ENCODE assay signal across 21 cellular contexts in genomic region chr14:103514596-103515421, GRCh38. TPM values are rescaled to one million over a fixed set of nuclear protein-coding genes. Genes with fewer than 3 reads are reported as not detected.
A peak's percentile ranks its signal among the peaks of the same experiment; 100 is the strongest.
DNase-seq lines count a peak whose midpoint lies in the region; ATAC-seq, FAIRE-seq and TF ChIP-seq lines count a peak whose summit lies in the region.
"Had no signal": no experiment of that assay in that cellular context is flagged by ENCODE, and none has a peak within 500 bp of the region (broad histone marks: within the 10 kb centered on the region; RNA-seq: fewer than 3 reads in every experiment).

No MANE protein-coding gene starts in this region.

- no peak overlapping the region for H2BK5ac ChIP-seq in mesenchymal stem cell (ENCODE audit: low read depth, low read length, poor library complexity, severe bottlenecking)

- no peaks in the 10 kb centered on the region for H3K9me3 ChIP-seq in mesenchymal stem cell (ENCODE audit: control insufficient read depth, low read length)
- H3K9me3 ChIP-seq in aorta (ENCODE audit: control insufficient read depth, low read length), result no peaks in the 10 kb centered on the region
- H3K9me3 ChIP-seq in small intestine (ENCODE audit: control insufficient read depth, low read depth), result no peaks in the 10 kb centered on the region
- H3K9me3 ChIP-seq: breast epithelium, HAP-1 had no signal

- H3K27me3 ChIP-seq in mesenchymal stem cell (ENCODE audit: control insufficient read depth in 1 of 2, insufficient read depth in 1 of 2, low read length in 2 of 2), result no peaks in the 10 kb centered on the region
- no peaks in the 10 kb centered on the region for H3K27me3 ChIP-seq in aorta (ENCODE audit: control insufficient read depth in 1 of 2, insufficient read depth in 2 of 2, low read length in 1 of 2)
- no peaks in the 10 kb centered on the region for H3K27me3 ChIP-seq in small intestine (ENCODE audit: control insufficient read depth in 2 of 2, insufficient read depth in 2 of 2, low read length in 2 of 2)
- H3K27me3 ChIP-seq: breast epithelium had no signal

- no peak overlapping the region for H3K27ac ChIP-seq in mesenchymal stem cell (ENCODE audit: low read length, poor library complexity, severe bottlenecking)
- peak overlapping the region in 1 of 2 donors; percentile 16 for H3K27ac ChIP-seq in aorta (ENCODE audit: low read depth in 1 of 2, low read length in 2 of 2)
- H3K27ac ChIP-seq in small intestine (ENCODE audit: low read depth in 1 of 2, low read length in 1 of 2), result no peak overlapping the region

- H2BK15ac ChIP-seq in mesenchymal stem cell (ENCODE audit: low read depth, poor library complexity, severe bottlenecking), result no peak overlapping the region

- H3K4me1 ChIP-seq in mesenchymal stem cell (ENCODE audit: control insufficient read depth, insufficient read depth, low read depth, low read length), result peaks cover 32% of the 10 kb centered on the region
- no peaks in the 10 kb centered on the region for H3K4me1 ChIP-seq in aorta (ENCODE audit: control insufficient read depth in 1 of 2, insufficient read depth in 2 of 2, low read length in 2 of 2)
- H3K4me1 ChIP-seq in small intestine (ENCODE audit: control insufficient read depth in 2 of 2, insufficient read depth in 1 of 2, low read depth in 1 of 2, low read length in 1 of 2), result no peaks in the 10 kb centered on the region
- H3K4me1 ChIP-seq: HAP-1 had no signal

- H4K8ac ChIP-seq in mesenchymal stem cell (ENCODE audit: low read length), result no peak overlapping the region

- no peaks in the 10 kb centered on the region for H3K27me3 Mint-ChIP-seq in brain
- H3K27me3 Mint-ChIP-seq: activated CD4-positive, alpha-beta memory T cell treated with anti-CD3 and anti-CD28 coated beads for 36 hours; activated naive CD8-positive, alpha-beta T cell treated with anti-CD3 and anti-CD28 coated beads for 36 hours had no signal

- H2AFZ ChIP-seq in mesenchymal stem cell (ENCODE audit: low read depth, low read length), result no peak overlapping the region

- H3K36me3 Mint-ChIP-seq in brain, result peaks cover 14% of the 10 kb centered on the region
- H3K36me3 Mint-ChIP-seq: memory B cell, T-cell had no signal

- peaks cover 6% of the 10 kb centered on the region for H3K79me1 ChIP-seq in mesenchymal stem cell (replicated peaks; ENCODE audit: low read length, poor library complexity, severe bottlenecking)

- FAIRE-seq in small intestine (lab: Jason Lieb, UNC), result no peak

- no peak overlapping the region for H2AK5ac ChIP-seq in mesenchymal stem cell (ENCODE audit: low read length, severe bottlenecking)

- H3K9me3 Mint-ChIP-seq in brain, result peaks cover 0 to 2% (median 0%) of the 10 kb centered on the region in 5 experiments
- H3K9me3 Mint-ChIP-seq: activated CD4-positive, alpha-beta memory T cell treated with anti-CD3 and anti-CD28 coated beads for 36 hours; activated naive CD8-positive, alpha-beta T cell treated with anti-CD3 and anti-CD28 coated beads for 36 hours; activated T-cell treated with anti-CD3 and anti-CD28 coated beads, Interleukin-2, amount 50 U/mL, for 24 hours; memory B cell; stimulated activated naive CD8-positive, alpha-beta T cell treated with anti-CD3 and anti-CD28 coated beads, Interleukin-15, amount 100 ng/mL, for 72 hours; T-cell had no signal

- H3K4me2 ChIP-seq in mesenchymal stem cell (ENCODE audit: low read length, poor library complexity, severe bottlenecking), result no peak overlapping the region

- H3K36me3 ChIP-seq in mesenchymal stem cell (ENCODE audit: control insufficient read depth in 1 of 2, insufficient read depth in 2 of 2, low read depth in 1 of 2, low read length in 2 of 2) (peaks cover 38 to 44% of the 10 kb centered on the region in 2 experiments), aorta (ENCODE audit: control insufficient read depth in 1 of 2, insufficient read depth in 2 of 2, low read length in 1 of 2) (no peaks in the 10 kb centered on the region), small intestine (ENCODE audit: control insufficient read depth in 2 of 2, insufficient read depth in 2 of 2, low read length in 2 of 2) (peaks cover 0 to 2% of the 10 kb centered on the region in 2 donors)
- H3K36me3 ChIP-seq: breast epithelium had no signal

- H3K4me3 ChIP-seq in mesenchymal stem cell (ENCODE audit: insufficient read depth in 1 of 2, low read depth in 1 of 2, low read length in 2 of 2), result no peak overlapping the region
- H3K4me3 ChIP-seq in aorta (ENCODE audit: low read length in 2 of 2), result no peak overlapping the region
- no peak overlapping the region for H3K4me3 ChIP-seq in small intestine (ENCODE audit: low read depth in 1 of 2, low read length in 2 of 2)
- H3K4me3 ChIP-seq: breast epithelium, HAP-1 had no signal

- no peak overlapping the region for H3K23ac ChIP-seq in mesenchymal stem cell (ENCODE audit: low read length in 2 of 2)

- H3K4me3 Mint-ChIP-seq in brain, result no peak overlapping the region
- H3K4me3 Mint-ChIP-seq: activated CD4-positive, alpha-beta memory T cell treated with anti-CD3 and anti-CD28 coated beads for 36 hours; activated naive CD8-positive, alpha-beta T cell treated with anti-CD3 and anti-CD28 coated beads for 36 hours; activated T-cell treated with anti-CD3 and anti-CD28 coated beads, Interleukin-2, amount 50 U/mL, for 24 hours; memory B cell; stimulated activated naive CD8-positive, alpha-beta T cell treated with anti-CD3 and anti-CD28 coated beads, Interleukin-15, amount 100 ng/mL, for 72 hours; T-cell had no signal

- no peak overlapping the region for H3K9ac ChIP-seq in mesenchymal stem cell (ENCODE audit: low read length)

- no peak overlapping the region for H3K14ac ChIP-seq in mesenchymal stem cell (ENCODE audit: low read length in 2 of 2)

- peak overlapping the region; percentile 64 to 96 (median 79) for H3K27ac Mint-ChIP-seq in brain
- H3K27ac Mint-ChIP-seq: activated CD4-positive, alpha-beta memory T cell treated with anti-CD3 and anti-CD28 coated beads for 36 hours; activated naive CD8-positive, alpha-beta T cell treated with anti-CD3 and anti-CD28 coated beads for 36 hours; activated T-cell treated with anti-CD3 and anti-CD28 coated beads, Interleukin-2, amount 50 U/mL, for 24 hours; memory B cell; T-cell had no signal

- no peak overlapping the region for H3K18ac ChIP-seq in mesenchymal stem cell (ENCODE audit: low read depth in 1 of 2, low read length in 2 of 2)

- no peak overlapping the region for H3K4ac ChIP-seq in mesenchymal stem cell (ENCODE audit: low read depth in 1 of 2, low read length in 2 of 2)

- TF ChIP-seq CTCF in brain (conservative IDR thresholded peaks at IDR 0.05), result no peak

- intact Hi-C loops in left ventricle myocardium superior (cut with micrococcal nuclease), result no loop called here
- intact Hi-C loops in Right ventricle myocardium inferior (cut with DNase I), result no loop called here
- intact Hi-C loops in aorta (cut with DNase I), result no loop called here

- peak; percentile 29 for DNase-seq in left ventricle myocardium superior
- DNase-seq in Right ventricle myocardium inferior (ENCODE audit: missing footprints), result no peak
- DNase-seq in mesenchymal stem cell, result no peak
- DNase-seq in aorta, result peak; percentile 32 to 65
- no peak for DNase-seq in small intestine
- DNase-seq: activated CD4-positive, alpha-beta memory T cell treated with anti-CD3 and anti-CD28 coated beads for 36 hours; activated naive CD8-positive, alpha-beta T cell treated with anti-CD3 and anti-CD28 coated beads for 36 hours; activated T-cell treated with anti-CD3 and anti-CD28 coated beads, Interleukin-2, amount 50 U/mL, for 24 hours; effector CD4-positive, alpha-beta T cell; glutamatergic neuron; IMR-90; NCI-H187; NCI-H446; stimulated activated naive CD8-positive, alpha-beta T cell treated with anti-CD3 and anti-CD28 coated beads, Interleukin-15, amount 100 ng/mL, for 72 hours; T-cell had no signal

- H3K4me1 Mint-ChIP-seq in brain, result peaks cover 54% of the 10 kb centered on the region

- H2BK12ac ChIP-seq in mesenchymal stem cell (ENCODE audit: low read length in 2 of 2), result peak overlapping the region in 1 of 2 experiments; percentile 24

- WGBS in mesenchymal stem cell, result 89% methylated on average over 18 of the region's 18 CpGs
- 88 to 89% methylated on average over 18 of the region's 18 CpGs for WGBS in aorta, 2 donors
- WGBS in small intestine, 3 donors, result 86 to 90% (median 90%) methylated on average over 18 of the region's 18 CpGs

- H2BK120ac ChIP-seq in mesenchymal stem cell (ENCODE audit: low read depth, low read length), result no peak overlapping the region

- ATAC-seq in left ventricle myocardium superior (no peak), Right ventricle myocardium inferior (no peak), aorta (ENCODE audit: low FRiP score) (no peak), GM19023 (IDR thresholded peaks at IDR 0.05; ENCODE audit: unreplicated experiment) (no peak), HG03378 (IDR thresholded peaks at IDR 0.05; ENCODE audit: unreplicated experiment) (no peak)
- ATAC-seq: stimulated activated naive CD8-positive, alpha-beta T cell treated with anti-CD3 and anti-CD28 coated beads, Interleukin-15, amount 100 ng/mL, for 72 hours; T-cell had no signal

- H4K91ac ChIP-seq in mesenchymal stem cell (ENCODE audit: low read length), result peak overlapping the region; percentile 9

RNA-seq across cellular contexts. Expression of gene CKB, which starts 7.8 kb away (rescaled TPM):
- 533 TPM for total RNA-seq in left ventricle myocardium superior
- 577 TPM for total RNA-seq in Right ventricle myocardium inferior
- 2,462 TPM for polyA plus RNA-seq in brain (ENCODE audit: insufficient read depth, low read depth, low replicate concordance)
- polyA plus RNA-seq in mesenchymal stem cell (2013, experiment 1 of 2), result 46.1 TPM
- polyA plus RNA-seq in mesenchymal stem cell (2013, experiment 2 of 2), result 46.9 TPM
- total RNA-seq in aorta, result 100 to 1,000 TPM in 1 of 2 donors, 10 to 100 TPM in 1; 78.1 to 109 TPM
- polyA plus RNA-seq in aorta, result 10 to 100 TPM; 46.6 to 91.3 TPM
- 10 to 100 TPM; 36.7 to 84.6 (median 60.8) TPM for polyA plus RNA-seq in small intestine

RNA-seq across cellular contexts. Expression of gene TRMT61A, which starts 14.2 kb away (rescaled TPM):
- total RNA-seq in left ventricle myocardium superior (5.5 TPM), Right ventricle myocardium inferior (5.6 TPM), aorta (10 to 100 TPM; 11.4 to 11.8 TPM)
- polyA plus RNA-seq in brain (ENCODE audit: insufficient read depth, low read depth, low replicate concordance) (17.1 TPM), aorta (10 to 100 TPM in 1 of 2 donors, 1 to 10 TPM in 1; 6.4 to 12.4 TPM), small intestine (10 to 100 TPM in 1 of 3 donors, 1 to 10 TPM in 2; 4.9 to 16.5 (median 7.3) TPM)
- 3.6 TPM for polyA plus RNA-seq in mesenchymal stem cell (2013, experiment 1 of 2)
- 3.8 TPM for polyA plus RNA-seq in mesenchymal stem cell (2013, experiment 2 of 2)

RNA-seq across cellular contexts. Expression of gene BAG5, which starts 47.6 kb away (rescaled TPM):
- total RNA-seq in left ventricle myocardium superior (16.4 TPM), Right ventricle myocardium inferior (16.1 TPM), aorta (10 to 100 TPM; 30.4 to 30.8 TPM)
- polyA plus RNA-seq in brain (ENCODE audit: insufficient read depth, low read depth, low replicate concordance) (19.6 TPM), aorta (10 to 100 TPM in 1 of 2 donors, 1 to 10 TPM in 1; 9.2 to 14.9 TPM), small intestine (10 to 100 TPM in 2 of 3 donors, 1 to 10 TPM in 1; 8.5 to 14.2 (median 11.1) TPM)
- polyA plus RNA-seq in mesenchymal stem cell (2013, experiment 1 of 2), result 14.8 TPM
- 14.4 TPM for polyA plus RNA-seq in mesenchymal stem cell (2013, experiment 2 of 2)

RNA-seq across cellular contexts. Expression of gene COA8, which starts 48.0 kb away (rescaled TPM):
- total RNA-seq in left ventricle myocardium superior (56.2 TPM), Right ventricle myocardium inferior (49.3 TPM), aorta (10 to 100 TPM; 27.6 to 33.3 TPM)
- polyA plus RNA-seq in brain (ENCODE audit: insufficient read depth, low read depth, low replicate concordance) (83.6 TPM), aorta (10 to 100 TPM; 44.2 to 71.7 TPM), small intestine (10 to 100 TPM; 33.0 to 68.7 (median 56.5) TPM)
- 63.1 TPM for polyA plus RNA-seq in mesenchymal stem cell (2013, experiment 1 of 2)
- 58.9 TPM for polyA plus RNA-seq in mesenchymal stem cell (2013, experiment 2 of 2)

Comparison
In these comparisons a context has a peak if more than half of its experiments do, and no peak if none do; other contexts are left out.
1. DNase-seq: peak in left ventricle myocardium superior (single experiment) and aorta (2 of 2); none in Right ventricle myocardium inferior (single experiment), mesenchymal stem cell (single experiment) and small intestine (single experiment).